17 cellular contexts compared by ENCODE assay signal in the genomic region with DNA sequence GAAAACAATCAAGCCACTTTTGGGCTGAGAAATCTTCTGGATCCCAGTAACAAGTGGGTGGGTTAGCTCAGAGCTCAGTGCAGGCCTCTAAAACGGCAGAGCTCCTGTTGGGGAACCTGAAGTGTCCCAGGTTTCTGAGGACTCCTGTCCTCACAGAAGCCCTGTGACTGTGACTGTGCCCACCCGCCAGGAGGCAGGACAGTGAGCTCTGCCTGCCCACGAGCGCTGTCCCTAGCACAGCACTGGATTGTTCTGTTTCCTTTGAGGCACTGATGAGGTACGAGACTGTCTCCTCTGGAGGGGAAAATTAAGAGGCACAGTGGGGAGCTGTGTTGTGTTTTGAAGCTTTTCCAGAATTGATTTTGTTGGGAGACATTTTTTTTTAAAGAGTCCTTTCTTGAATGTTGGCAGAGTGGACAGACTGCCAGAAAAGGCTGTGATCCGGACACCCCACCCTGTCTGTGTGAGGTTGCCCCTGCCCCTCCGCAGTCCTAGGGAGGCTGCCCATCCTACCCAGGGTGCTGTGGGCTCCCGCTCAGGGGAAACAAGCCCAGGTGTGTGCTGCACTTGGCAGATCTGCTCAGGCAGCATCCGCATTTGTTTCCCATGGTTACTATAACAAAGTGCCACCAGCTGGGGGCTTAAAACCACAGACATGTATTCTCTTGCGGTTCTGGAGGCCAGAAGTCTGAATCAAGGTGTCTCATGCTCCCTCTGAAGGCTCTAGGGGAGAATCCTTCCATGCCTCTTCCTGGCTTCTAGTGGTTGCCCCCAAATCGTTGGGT.
DNase-seq lines count a peak whose midpoint lies in the region; ATAC-seq and TF ChIP-seq lines count a peak whose summit lies in the region.
"Had no signal": no experiment of that assay in that cellular context is flagged by ENCODE, and none has a peak within 500 bp of the region (broad histone marks: within the 10 kb centered on the region; RNA-seq: fewer than 3 reads in every experiment).

No MANE protein-coding gene starts in this region.

- no peaks in the 10 kb centered on the region for H3K9me3 Mint-ChIP-seq in WTC11
- H3K9me3 Mint-ChIP-seq: activated B cell treated with CpG ODN at 0.5 μM for 24 hours; CD4-positive, alpha-beta memory T cell had no signal

- H3K9me2 ChIP-seq in GM23248 (ENCODE audit: insufficient read depth) = no peaks in the 10 kb centered on the region

- H3K18ac ChIP-seq in IMR-90 (ENCODE audit: low read depth, low read length) = no peak overlapping the region

- TF ChIP-seq CTCF in IMR-90 (conservative IDR thresholded peaks at IDR 0.05; ENCODE audit: low read depth, low read length) (no peak), WTC11 (IDR thresholded peaks at IDR 0.05) (no peak)

- in situ Hi-C loops in IMR-90 (cut with MboI; ENCODE audit: low sequenced_read_pairs) (no loop called here), GM23248 (cut with MboI) (no loop called here)

- H4K20me1 ChIP-seq in IMR-90 (ENCODE audit: insufficient read depth, low read length) = no peaks in the 10 kb centered on the region
- no peaks in the 10 kb centered on the region for H4K20me1 ChIP-seq in GM23248 (ENCODE audit: insufficient read depth)

- H3K9ac ChIP-seq in IMR-90 (ENCODE audit: low read depth, low read length) = no peak overlapping the region
- no peak overlapping the region for H3K9ac ChIP-seq in GM23248

- H3K4ac ChIP-seq in IMR-90 (ENCODE audit: low read depth, low read length) = no peak overlapping the region

- no peaks in the 10 kb centered on the region for H3K79me1 ChIP-seq in IMR-90 (ENCODE audit: low read depth in 1 of 2, low read length in 2 of 2)

- no peaks in the 10 kb centered on the region for H3K9me1 ChIP-seq in IMR-90 (ENCODE audit: insufficient read depth, low read length)

- no peak overlapping the region for H2BK5ac ChIP-seq in IMR-90 (ENCODE audit: low read depth, low read length, poor library complexity, severe bottlenecking)

- no peaks in the 10 kb centered on the region for H3K36me3 Mint-ChIP-seq in WTC11
- H3K36me3 Mint-ChIP-seq: CD4-positive, alpha-beta memory T cell had no signal

- peaks cover 43% of the 10 kb centered on the region for H3K27me3 ChIP-seq in IMR-90 (ENCODE audit: control insufficient read depth, insufficient read depth, low read length)
- H3K27me3 ChIP-seq in GM23248 (replicated peaks; ENCODE audit: insufficient read depth) = peaks cover 31% of the 10 kb centered on the region; the same call in 1 of the 2 replicates
- H3K27me3 ChIP-seq: MG63 had no signal

- H3K4me1 ChIP-seq in IMR-90 (ENCODE audit: control insufficient read depth, insufficient read depth, low read length) = no peaks in the 10 kb centered on the region
- H3K4me1 ChIP-seq in GM23248 (ENCODE audit: insufficient read depth) = no peaks in the 10 kb centered on the region
- H3K4me1 ChIP-seq: lower lobe of right lung, tibial artery had no signal

- CTCF ChIA-PET in IMR-90 (lab: Yijun Ruan, JAX) (no interaction called here), WTC11 (lab: Charles Lee) (interaction anchor here (0.6 to 1.0 kb wide), 3 partner anchors 9 to 97 kb away, joined by 3 to 6 read pairs (median 3); no protein-coding TSS in a partner anchor)

- peaks cover 46% of the 10 kb centered on the region for H3K4me1 Mint-ChIP-seq in WTC11
- H3K4me1 Mint-ChIP-seq: activated B cell treated with CpG ODN at 0.5 μM for 24 hours; CD4-positive, alpha-beta memory T cell had no signal

- no peak overlapping the region for H4K91ac ChIP-seq in IMR-90 (ENCODE audit: insufficient read depth, low read depth, low read length)

- no peaks in the 10 kb centered on the region for H3K9me3 ChIP-seq in IMR-90 (ENCODE audit: control insufficient read depth, insufficient read depth, low read length)
- H3K9me3 ChIP-seq in GM23248 (ENCODE audit: low read depth) = no peaks in the 10 kb centered on the region
- H3K9me3 ChIP-seq: lower lobe of right lung, MG63, tibial artery had no signal

- BruUV-seq in IMR-90 (replicated peaks; lab: Mats Ljungman, UMichigan) = no TSS peak

- H3K4me3 ChIP-seq in IMR-90 (ENCODE audit: insufficient read depth, low read depth, low read length) = no peak overlapping the region
- no peak overlapping the region for H3K4me3 ChIP-seq in GM23248
- H3K4me3 ChIP-seq: lower lobe of right lung, MG63, tibial artery had no signal

- H2BK15ac ChIP-seq in IMR-90 (ENCODE audit: low read depth, low read length) = no peak overlapping the region

- H2BK20ac ChIP-seq in IMR-90 (ENCODE audit: low read depth, low read length) = no peak overlapping the region

- no peak overlapping the region for H2BK120ac ChIP-seq in IMR-90 (ENCODE audit: low read depth, low read length)

- H3K14ac ChIP-seq in IMR-90 (replicated peaks; ENCODE audit: low read depth, low read length) = no peak overlapping the region

- TF ChIP-seq POLR2A in IMR-90 (IDR thresholded peaks at IDR 0.05; ENCODE audit: low read depth, low read length) = no peak

- no peaks in the 10 kb centered on the region for H3K27me3 Mint-ChIP-seq in WTC11 (ENCODE audit: low read depth)

- H3K36me3 ChIP-seq in IMR-90 (ENCODE audit: control insufficient read depth, insufficient read depth, low read length) (no peaks in the 10 kb centered on the region), GM23248 (ENCODE audit: low read depth) (no peaks in the 10 kb centered on the region)
- H3K36me3 ChIP-seq: lower lobe of right lung, MG63, tibial artery had no signal

- no peak overlapping the region for H2AK5ac ChIP-seq in IMR-90 (ENCODE audit: low read depth, low read length)

- intact Hi-C loops in IMR-90 (cut with micrococcal nuclease) = no loop called here

- TF ChIP-seq RAD21 in IMR-90 (IDR thresholded peaks at IDR 0.05; ENCODE audit: low read length) = no peak

- no peak overlapping the region for H2AK9ac ChIP-seq in IMR-90 (replicated peaks; ENCODE audit: low read depth, low read length, poor library complexity)

- H3K27ac Mint-ChIP-seq in WTC11 = no peak overlapping the region
- H3K27ac Mint-ChIP-seq: activated B cell treated with CpG ODN at 0.5 μM for 24 hours; CD4-positive, alpha-beta memory T cell had no signal

- no peak overlapping the region for H3K23ac ChIP-seq in IMR-90 (ENCODE audit: low read depth, low read length)

- WGBS in IMR-90 (ENCODE audit: extremely low coverage in 2 of 2, insufficient read length in 1 of 2), 2 experiments = 82% methylated on average over 4 of the region's 11 CpGs; no CpG with 5 or more reads in 1 of the 2 experiments
- WGBS in GM23248 (ENCODE audit: low coverage in 1 of 2, low lambda C conversion rate in 2 of 2, missing lambda C conversion rate in 2 of 2), 2 experiments = 62 to 65% methylated on average over 11 of the region's 11 CpGs

- no peak overlapping the region for H4K5ac ChIP-seq in IMR-90 (ENCODE audit: low read depth, low read length)

- H3K79me2 ChIP-seq in GM23248 (ENCODE audit: insufficient read depth) = no peaks in the 10 kb centered on the region

- no peaks in the 10 kb centered on the region for H3F3A ChIP-seq in GM23248 (ENCODE audit: insufficient read depth)

- ATAC-seq in IMR-90 (ENCODE audit: low read depth) (no peak), WTC11 (peak; percentile 43)

- H3K4me3 Mint-ChIP-seq in WTC11 = no peak overlapping the region
- H3K4me3 Mint-ChIP-seq: activated B cell treated with CpG ODN at 0.5 μM for 24 hours; CD4-positive, alpha-beta memory T cell had no signal

- DNase-seq in NCI-H1694 treated with DMSO at 0.1 percent for 48 hours (lab: John Stamatoyannopoulos, UW) (peak; percentile 2), NCI-H1694 (lab: John Stamatoyannopoulos, UW) (no peak), IMR-90 (no peak), WTC11 (ENCODE audit: low spot score) (no peak), mesenteric fat pad (ENCODE audit: low spot score) (peak; percentile 57), GM23248 (no peak)
- DNase-seq in activated T-cell treated with anti-CD3 and anti-CD28 coated beads, Interleukin-2, amount 50 U/mL, for 1 hour = no peak
- no peak for DNase-seq in activated CD8-positive, alpha-beta memory T cell treated with anti-CD3 and anti-CD28 coated beads, Interleukin-2, amount 50 U/mL, for 48 hours
- DNase-seq: activated B cell treated with CpG ODN at 0.5 μM for 24 hours; activated naive CD4-positive, alpha-beta T cell treated with anti-CD3 and anti-CD28 coated beads, Interleukin-2, amount 50 U/mL, for 16 hours; CD4-positive, alpha-beta memory T cell; effector memory CD4-positive, alpha-beta T cell; lower lobe of right lung; MG63; NCI-H446; stimulated activated CD4-positive, alpha-beta T cell treated with anti-CD3 and anti-CD28 coated beads, Interleukin-1b, Interleukin-23, amount 100 ng/mL, for 48 hours; tibial artery had no signal

- H3K27ac ChIP-seq in IMR-90 (ENCODE audit: insufficient read depth, low read length) = no peak overlapping the region
- no peak overlapping the region for H3K27ac ChIP-seq in GM23248
- H3K27ac ChIP-seq: lower lobe of right lung, tibial artery had no signal

- POLR2A ChIA-PET in IMR-90 (lab: Charles Lee; ENCODE audit: unreplicated experiment) = no interaction called here
- POLR2A ChIA-PET in WTC11 (lab: Charles Lee) = no interaction called here

- dilution Hi-C loops in IMR-90 (cut with HindIII; ENCODE audit: low sequenced_read_pairs, unreplicated experiment) = no loop called here

- no peak overlapping the region for H3K4me2 ChIP-seq in IMR-90 (ENCODE audit: low read depth, low read length)
- H3K4me2 ChIP-seq in GM23248 (ENCODE audit: unreplicated experiment) = no peak overlapping the region

- H3K56ac ChIP-seq in IMR-90 (ENCODE audit: extremely low read depth, insufficient read depth, low read length) = no peak overlapping the region

- H4K8ac ChIP-seq in IMR-90 (ENCODE audit: low read depth in 2 of 2, low read length in 2 of 2) = no peak overlapping the region

- H2AFZ ChIP-seq in IMR-90 (replicated peaks; ENCODE audit: low read length, poor library complexity) (peak overlapping the region; percentile 47), GM23248 (no peak overlapping the region)

TF ChIP-seq in IMR-90, 13 proteins besides CTCF, POLR2A, EP300 and RAD21 (continues in another document):
- TF ChIP-seq NFE2L2 (IDR thresholded peaks at IDR 0.05; ENCODE audit: low read depth, low read length) = no peak
- TF ChIP-seq MAZ (IDR thresholded peaks at IDR 0.05; ENCODE audit: borderline replicate concordance, low read depth, low read length) = no peak
- TF ChIP-seq BHLHE40 (IDR thresholded peaks at IDR 0.05; ENCODE audit: low read depth, low read length) = no peak
- no peak for TF ChIP-seq CHD1 (IDR thresholded peaks at IDR 0.05; ENCODE audit: low read depth, low read length)
- no peak for TF ChIP-seq CEBPB (IDR thresholded peaks at IDR 0.05; ENCODE audit: low read depth, low read length)
- TF ChIP-seq FOS (IDR thresholded peaks at IDR 0.05; ENCODE audit: low read depth, low read length) = no peak

TF ChIP-seq in WTC11, 78 proteins besides CTCF, POLR2A, EP300 and RAD21 (continues in another document):
- TF ChIP-seq NFE2L1 (CRISPR knock-in tag; IDR thresholded peaks at IDR 0.05) = no peak
- TF ChIP-seq MYBL2 (CRISPR knock-in tag; IDR thresholded peaks at IDR 0.05) = no peak
- no peak for TF ChIP-seq ZNF671 (CRISPR knock-in tag; IDR thresholded peaks at IDR 0.05)

Comparison
In these comparisons a context has a peak if more than half of its experiments do, and no peak if none do; other contexts are left out.
1. DNase-seq: peak in NCI-H1694 treated with DMSO at 0.1 percent for 48 hours (single experiment) and mesenteric fat pad (single experiment); none in NCI-H1694 (single experiment), IMR-90 (single experiment), WTC11 (single experiment), activated T-cell treated with anti-CD3 and anti-CD28 coated beads, Interleukin-2, amount 50 U/mL, for 1 hour (single experiment), activated CD8-positive, alpha-beta memory T cell treated with anti-CD3 and anti-CD28 coated beads, Interleukin-2, amount 50 U/mL, for 48 hours (single experiment) and GM23248 (single experiment).